In the genomic region with DNA sequence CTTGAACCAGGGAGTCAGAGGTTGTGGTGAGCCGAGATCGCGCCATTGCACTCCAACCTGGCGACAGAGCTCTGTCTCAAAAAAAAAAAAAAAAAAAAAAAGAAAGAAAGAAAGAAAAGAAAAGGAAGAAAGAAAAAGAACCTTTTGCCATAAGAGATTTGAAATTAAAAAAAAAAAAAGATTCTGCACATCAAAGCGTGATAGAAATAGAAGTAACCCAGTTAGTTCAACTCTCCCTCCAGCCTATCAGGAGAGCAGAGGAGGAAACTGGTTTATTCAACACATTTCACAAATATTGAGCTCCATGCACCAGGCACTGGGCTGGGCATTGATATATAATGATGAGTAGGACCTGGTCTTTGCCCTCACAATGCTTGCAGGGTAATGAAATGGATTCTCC, we compare ENCODE assay signal across 19 cellular contexts. TPM values are rescaled to one million over a fixed set of nuclear protein-coding genes. Genes with fewer than 3 reads are reported as not detected.
DNase-seq lines count a peak whose midpoint lies in the region; ATAC-seq, FAIRE-seq and TF ChIP-seq lines count a peak whose summit lies in the region.
"Had no signal": no experiment of that assay in that cellular context is flagged by ENCODE, and none has a peak within 500 bp of the region (broad histone marks: within the 10 kb centered on the region; RNA-seq: fewer than 3 reads in every experiment).

No MANE protein-coding gene starts in this region.

- no peak for ATAC-seq in WTC11

- DNase-seq in WTC11 (ENCODE audit: low spot score) (no peak), H1 (ENCODE audit: low read depth in 1 of 2, low spot score in 2 of 2) (no peak), neural crest cell (ENCODE audit: low read depth, low spot score) (no peak), small intestine (peak; percentile 29), A673 (ENCODE audit: low spot score) (no peak), NCI-H1930 (lab: John Stamatoyannopoulos, UW) (no peak), AML-193 (lab: John Stamatoyannopoulos, UW) (no peak), NCI-H187 (lab: John Stamatoyannopoulos, UW) (no peak)
- DNase-seq: BE2C; Calu3; CD4-positive, alpha-beta memory T cell; DMS53; DMS79 treated with DMSO at 0.1 percent for 48 hours; GF-D8; GOT3; HCEC 1CT had no signal

- H3K4me1 Mint-ChIP-seq in WTC11 (peaks cover 71% of the 10 kb centered on the region), neural crest cell (peaks cover 44% of the 10 kb centered on the region)

- no peak overlapping the region for H3K4me3 ChIP-seq in H1 (ENCODE audit: extremely low read depth in 1 of 4, insufficient read depth in 2 of 4, low read depth in 3 of 4, low read length in 4 of 4)
- no peak overlapping the region for H3K4me3 ChIP-seq in small intestine (ENCODE audit: low read depth in 1 of 2, low read length in 2 of 2)
- H3K4me3 ChIP-seq in A673 (ENCODE audit: low read depth, low read length, poor library complexity, severe bottlenecking) = no peak overlapping the region
- H3K4me3 ChIP-seq: BLaER1 treated with 17β-estradiol and CSF1 and Interleukin-3, amounts not matched to agents 10 nM and 100 nM had no signal

- H3K36me3 ChIP-seq in H1 (ENCODE audit: control insufficient read depth in 2 of 4, insufficient read depth in 4 of 4, low read length in 3 of 4) (peaks cover 2 to 14% (median 7%) of the 10 kb centered on the region in 4 experiments; a peak in 5 of 8 replicates), small intestine (ENCODE audit: control insufficient read depth in 2 of 2, insufficient read depth in 2 of 2, low read length in 2 of 2) (no peaks in the 10 kb centered on the region), A673 (ENCODE audit: insufficient read depth, low read length, poor library complexity, severe bottlenecking) (no peaks in the 10 kb centered on the region)
- H3K36me3 ChIP-seq: BE2C had no signal

- CTCF ChIA-PET in WTC11 (lab: Charles Lee) (interaction anchor here (0.6 to 9.8 kb wide), 13 partner anchors 13 to 217 kb away, joined by 3 to 115 read pairs (median 15); a partner anchor contains a TSS), H1 (lab: Charles Lee; ENCODE audit: partially characterized antibody) (interaction anchor here (1.0 to 20.5 kb wide), 8 partner anchors 16 to 112 kb away, joined by 3 to 257 read pairs (median 6); no protein-coding TSS in a partner anchor), A673 (lab: Charles Lee) (interaction anchor here (2.2 kb wide), 1 partner anchor 60 kb away, joined by 6 read pairs; no protein-coding TSS in a partner anchor)

- FAIRE-seq in H1 (lab: Jason Lieb, UNC) (no peak), small intestine (lab: Jason Lieb, UNC) (no peak)
- FAIRE-seq: GM12892 had no signal

- H4K91ac ChIP-seq in H1 (replicated peaks; ENCODE audit: insufficient read length, low read length) = no peak overlapping the region

- H2AK5ac ChIP-seq in H1 (ENCODE audit: low read depth, low read length) = no peak overlapping the region

- intact Hi-C loops in A673 (cut with micrococcal nuclease; ENCODE audit: unreplicated experiment) = no loop called here

- no peak for TF ChIP-seq POLR2A in H1 (IDR thresholded peaks at IDR 0.05; ENCODE audit: control extremely low read depth in 1 of 2, low read depth in 2 of 2, low read length in 2 of 2)

- peaks cover 16% of the 10 kb centered on the region for H3K27me3 Mint-ChIP-seq in WTC11 (ENCODE audit: low read depth)
- peaks cover 28% of the 10 kb centered on the region for H3K27me3 Mint-ChIP-seq in neural crest cell (ENCODE audit: low read depth)
- H3K27me3 Mint-ChIP-seq: CD4-positive, alpha-beta memory T cell had no signal

- H3K36me3 Mint-ChIP-seq in WTC11 (peaks cover 6% of the 10 kb centered on the region), neural crest cell (ENCODE audit: low read depth) (no peaks in the 10 kb centered on the region)

- H2BK20ac ChIP-seq in H1 (ENCODE audit: low read length) = 0 out of 2 replicates have a peak overlapping the region, but pooled peaks have one; percentile 0

- H2BK12ac ChIP-seq in H1 (ENCODE audit: low read depth, low read length) = 0 out of 2 replicates have a peak overlapping the region, but pooled peaks have one; percentile 18

- H3K23ac ChIP-seq in H1 (ENCODE audit: insufficient read length) = no peak overlapping the region

- 96% methylated on average over 4 of the region's 5 CpGs; no CpG with 5 or more reads in 1 of the 2 experiments for WGBS in H1 (ENCODE audit: extremely low coverage in 1 of 2, insufficient coverage in 1 of 2, insufficient read length in 1 of 2, insufficient replicate concordance in 2 of 2, low coverage in 1 of 2, low lambda C conversion rate in 2 of 2, missing lambda C conversion rate in 1 of 2), 2 experiments
- 94 to 97% (median 97%) methylated on average over 5 of the region's 5 CpGs for WGBS in small intestine, 3 donors

- peaks cover 7 to 24% of the 10 kb centered on the region in 2 experiments; a peak in 3 of 4 replicates for H3K79me2 ChIP-seq in H1 (ENCODE audit: control insufficient read depth in 1 of 2, insufficient read depth in 2 of 2, low read length in 2 of 2)

- H3K27me3 ChIP-seq in H1 (replicated peaks in 1 of 4; ENCODE audit: control insufficient read depth in 3 of 4, extremely low read depth in 1 of 4, insufficient read depth in 3 of 4, low read length in 3 of 4) (peaks cover 0 to 16% (median 5%) of the 10 kb centered on the region in 4 experiments; a peak in 4 of 7 replicates), small intestine (ENCODE audit: control insufficient read depth in 2 of 2, insufficient read depth in 2 of 2, low read length in 2 of 2) (peaks cover 0 to 5% of the 10 kb centered on the region in 2 donors), A673 (replicated peaks; ENCODE audit: insufficient read depth, low read depth, low read length, poor library complexity) (no peaks in the 10 kb centered on the region)

- no peaks in the 10 kb centered on the region for H3K79me1 ChIP-seq in H1 (ENCODE audit: low read depth, low read length)

- H4K8ac ChIP-seq in H1 (ENCODE audit: extremely low read depth, insufficient read depth, low read length) = no peak overlapping the region

- peaks cover 13 to 17% of the 10 kb centered on the region in 2 experiments for H4K20me1 ChIP-seq in H1 (replicated peaks in 1 of 2; ENCODE audit: control insufficient read depth in 1 of 2, insufficient read depth in 2 of 2, low read length in 2 of 2)

- H2BK5ac ChIP-seq in H1 (ENCODE audit: low read depth, low read length) = peak overlapping the region; percentile 47; the same call in 1 of the 2 replicates

- H2BK120ac ChIP-seq in H1 (replicated peaks; ENCODE audit: low read depth, low read length) = no peak overlapping the region

- H3K4me3 Mint-ChIP-seq in WTC11 (no peak overlapping the region), neural crest cell (peak overlapping the region; percentile 53)
- H3K4me3 Mint-ChIP-seq: CD14-positive monocyte had no signal

- TF ChIP-seq CTCF in WTC11 (IDR thresholded peaks at IDR 0.05) (no peak), H1 (IDR thresholded peaks at IDR 0.05; ENCODE audit: control extremely low read depth in 1 of 3, insufficient read depth in 1 of 3, low read depth in 1 of 3, low read length in 3 of 3) (no peak), neural crest cell (conservative IDR thresholded peaks at IDR 0.05) (no peak), A673 (conservative IDR thresholded peaks at IDR 0.05; ENCODE audit: low read depth, low read length) (no peak)

- POLR2A ChIA-PET in WTC11 (lab: Charles Lee) = interaction anchor here (0.6 to 2.1 kb wide), 4 partner anchors 28 to 1583 kb away, joined by 4 to 11 read pairs (median 6); no protein-coding TSS in a partner anchor
- POLR2A ChIA-PET in H1 (lab: Charles Lee; ENCODE audit: partially characterized antibody) = interaction anchor here (1.9 to 4.9 kb wide), 4 partner anchors 18 to 60 kb away, joined by 5 to 29 read pairs (median 19); no protein-coding TSS in a partner anchor
- POLR2A ChIA-PET in A673 (lab: Charles Lee; ENCODE audit: low non-redundant PET) = no interaction called here

- no peak overlapping the region for H3K27ac ChIP-seq in H1 (ENCODE audit: low read depth, low read length)
- no peak overlapping the region for H3K27ac ChIP-seq in small intestine (ENCODE audit: low read depth in 1 of 2, low read length in 1 of 2)
- H3K27ac ChIP-seq in A673 (ENCODE audit: low read depth, low read length, poor library complexity, severe bottlenecking) = no peak overlapping the region

- H3K23me2 ChIP-seq in H1 (ENCODE audit: low read depth, low read length) = peaks cover 14% of the 10 kb centered on the region

- TF ChIP-seq EP300 in H1 (IDR thresholded peaks at IDR 0.05; ENCODE audit: borderline replicate concordance in 1 of 2, low read depth in 2 of 2, low read length in 2 of 2) = no peak

- H3K9me3 ChIP-seq in H1 (ENCODE audit: insufficient read depth in 2 of 2, low read depth in 1 of 2, low read length in 1 of 2) (no peaks in the 10 kb centered on the region), small intestine (ENCODE audit: control insufficient read depth, low read depth) (no peaks in the 10 kb centered on the region), A673 (ENCODE audit: low read depth, low read length, poor library complexity, severe bottlenecking) (no peaks in the 10 kb centered on the region)
- H3K9me3 ChIP-seq: BE2C had no signal

- no peaks in the 10 kb centered on the region for H3K9me3 Mint-ChIP-seq in WTC11
- no peaks in the 10 kb centered on the region for H3K9me3 Mint-ChIP-seq in neural crest cell

- H3K4ac ChIP-seq in H1 (replicated peaks; ENCODE audit: insufficient read length, low read depth, low read length) = no peak overlapping the region

- no peak overlapping the region for H3K18ac ChIP-seq in H1 (ENCODE audit: extremely low read depth, low read length)

- TF ChIP-seq RAD21 in H1 (IDR thresholded peaks at IDR 0.05 in 1 of 2, conservative IDR thresholded peaks at IDR 0.05 in 1 of 2; ENCODE audit: low read depth in 2 of 2, low read length in 2 of 2) = no peak

- H2AFZ ChIP-seq in H1 (ENCODE audit: low read length) = no peak overlapping the region

- BruUV-seq in A673 (replicated peaks; lab: Mats Ljungman, UMichigan) = no TSS peak

- no peak overlapping the region for H4K5ac ChIP-seq in H1 (ENCODE audit: insufficient read length, low read depth, low read length)

- no peak overlapping the region for H3K14ac ChIP-seq in H1 (ENCODE audit: insufficient read length)

- H3K27ac Mint-ChIP-seq in WTC11 = 0 out of 2 replicates have a peak overlapping the region, but pooled peaks have one; percentile 44
- no peak overlapping the region for H3K27ac Mint-ChIP-seq in neural crest cell (ENCODE audit: unreplicated experiment)

- 0 out of 2 replicates have a peak overlapping the region, but pooled peaks have one; percentile 12 for H2BK15ac ChIP-seq in H1 (ENCODE audit: low read length)

- H3K56ac ChIP-seq in H1 (replicated peaks; ENCODE audit: insufficient read length, low read depth, low read length) = no peak overlapping the region

- peaks cover 13 to 53% (median 48%) of the 10 kb centered on the region in 4 experiments for H3K4me1 ChIP-seq in H1 (replicated peaks in 1 of 4; ENCODE audit: control insufficient read depth in 3 of 4, insufficient read depth in 4 of 4, low read length in 3 of 4)
- H3K4me1 ChIP-seq in small intestine (ENCODE audit: control insufficient read depth in 2 of 2, insufficient read depth in 1 of 2, low read depth in 1 of 2, low read length in 1 of 2) = peaks cover 0 to 5% of the 10 kb centered on the region in 2 donors
- peaks cover 6% of the 10 kb centered on the region for H3K4me1 ChIP-seq in A673 (ENCODE audit: insufficient read depth, low read length, poor library complexity, severe bottlenecking)

- no peak overlapping the region; a peak in 1 of 4 replicates for H3K4me2 ChIP-seq in H1 (ENCODE audit: insufficient read depth in 1 of 2, low read depth in 2 of 2, low read length in 2 of 2)

- H3K9ac ChIP-seq in H1 (replicated peaks in 1 of 4; ENCODE audit: extremely low read depth in 1 of 4, low read depth in 3 of 4, low read length in 3 of 4) = no peak overlapping the region
- H3K9ac ChIP-seq: BLaER1 treated with 17β-estradiol and CSF1 and Interleukin-3, amounts not matched to agents 10 nM and 100 nM had no signal

RNA-seq across cellular contexts. Expression of a gene that starts 2.4 kb away (rescaled TPM):
- total RNA-seq in WTC11 (2021) = 23.8 to 24.6 TPM (median 24.2 TPM) in 3 replicates
- total RNA-seq in H1 (2021; fragmentation: NEBNext Ultra II Directional; extraction: Animal tissue kit (Norgen Biotek cat#: 25700)) = 47.9 and 49.4 TPM in 2 replicates
- polyA plus RNA-seq in H1 (2011; rRNA removed) = 10.1 and 15.2 TPM in 2 replicates
- 13.5 TPM for polyA plus RNA-seq in H1 (2011; cell fraction: cytosol; rRNA removed)
- polyA plus RNA-seq in H1 (2011; cell fraction: nucleus; rRNA removed) = 33.4 TPM
- polyA plus RNA-seq in H1 (2012, experiment 1 of 2) = 13.7 to 17.9 TPM (median 15.6 TPM) in 4 replicates
- 21.7 TPM for polyA plus RNA-seq in H1 (2012, experiment 2 of 2)
- 28.0 TPM for polyA plus RNA-seq in H1 (2013, experiment 1 of 2)
- 27.0 TPM for polyA plus RNA-seq in H1 (2013, experiment 2 of 2)
- polyA minus RNA-seq in H1 (2011; rRNA and poly(A)+ RNA removed) = 7.3 and 11.0 TPM in 2 replicates
- polyA minus RNA-seq in H1 (2011; cell fraction: cytosol; rRNA and poly(A)+ RNA removed) = 17.7 TPM
- 14.3 TPM for polyA minus RNA-seq in H1 (2011; cell fraction: nucleus; rRNA and poly(A)+ RNA removed)
- 5.4 and 6.1 TPM in 2 replicates for total RNA-seq in neural crest cell
- 10 to 100 TPM in 1 of 3 donors, 1 to 10 TPM in 2; 3.4 to 67.3 (median 6.5) TPM for polyA plus RNA-seq in small intestine
- 7.2 and 9.5 TPM in 2 replicates for total RNA-seq in A673 (2021)

RNA-seq across cellular contexts. Expression of a gene that starts 16.2 kb away (rescaled TPM):
- total RNA-seq in WTC11 (2021) (45.4 to 51.4 TPM (median 47.0 TPM) in 3 replicates), neural crest cell (42.7 and 52.0 TPM in 2 replicates), A673 (2021) (42.5 and 44.2 TPM in 2 replicates)
- total RNA-seq in H1 (2021; fragmentation: NEBNext Ultra II Directional; extraction: Animal tissue kit (Norgen Biotek cat#: 25700)) = 56.7 and 60.0 TPM in 2 replicates
- polyA plus RNA-seq in H1 (2011; rRNA removed) (46.7 and 69.3 TPM in 2 replicates), small intestine (10 to 100 TPM; 14.9 to 24.9 (median 16.1) TPM)
- polyA plus RNA-seq in H1 (2011; cell fraction: cytosol; rRNA removed) = 69.5 TPM
- 180 TPM for polyA plus RNA-seq in H1 (2011; cell fraction: nucleus; rRNA removed)
- 38.8 to 53.2 TPM (median 48.6 TPM) in 4 replicates for polyA plus RNA-seq in H1 (2012, experiment 1 of 2)
- 42.4 TPM for polyA plus RNA-seq in H1 (2012, experiment 2 of 2)
- 34.5 TPM for polyA plus RNA-seq in H1 (2013, experiment 1 of 2)
- polyA plus RNA-seq in H1 (2013, experiment 2 of 2) = 33.4 TPM
- polyA minus RNA-seq in H1 (2011; rRNA and poly(A)+ RNA removed) = 49.7 and 65.7 TPM in 2 replicates
- 37.5 TPM for polyA minus RNA-seq in H1 (2011; cell fraction: cytosol; rRNA and poly(A)+ RNA removed)
- polyA minus RNA-seq in H1 (2011; cell fraction: nucleus; rRNA and poly(A)+ RNA removed) = 62.2 TPM
